In the genomic region with DNA sequence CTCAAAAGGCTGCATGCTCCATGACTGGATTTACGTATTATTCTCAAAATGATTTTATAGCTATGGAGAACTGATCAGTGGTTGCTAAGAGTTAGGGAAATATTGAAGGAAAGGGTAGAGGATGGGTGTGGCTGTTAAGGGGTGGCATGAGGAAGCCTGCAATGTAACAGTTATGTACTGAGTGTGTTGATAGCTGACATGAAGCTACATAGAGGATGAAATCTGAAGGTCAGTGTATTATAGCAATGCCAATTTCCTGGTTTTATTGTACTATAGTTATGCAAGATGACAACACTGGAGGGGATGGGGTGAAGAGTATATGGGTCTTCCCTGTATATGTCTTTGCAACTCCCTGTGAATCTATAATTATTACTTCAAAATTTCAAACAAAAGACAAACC, we compare ENCODE assay signal across 8 cellular contexts.
"Had no signal": no experiment of that assay in that cellular context is flagged by ENCODE, and none has a peak within 500 bp of the region (broad histone marks: within the 10 kb centered on the region; RNA-seq: fewer than 3 reads in every experiment).

No MANE protein-coding gene starts in this region.

- H3K4me3 ChIP-seq: GM23248, HAP-1 had no signal

- H3K9me3 ChIP-seq: HAP-1 had no signal

- FAIRE-seq: HepG2 had no signal

- H3K27ac ChIP-seq: GM23248, HL-60 had no signal

- H3K4me1 ChIP-seq: HAP-1 had no signal

- DNase-seq: GM23248, GOT3, H7, HFFc6 had no signal

- ATAC-seq: HCT116, HepG2 had no signal
